In the genomic region with DNA sequence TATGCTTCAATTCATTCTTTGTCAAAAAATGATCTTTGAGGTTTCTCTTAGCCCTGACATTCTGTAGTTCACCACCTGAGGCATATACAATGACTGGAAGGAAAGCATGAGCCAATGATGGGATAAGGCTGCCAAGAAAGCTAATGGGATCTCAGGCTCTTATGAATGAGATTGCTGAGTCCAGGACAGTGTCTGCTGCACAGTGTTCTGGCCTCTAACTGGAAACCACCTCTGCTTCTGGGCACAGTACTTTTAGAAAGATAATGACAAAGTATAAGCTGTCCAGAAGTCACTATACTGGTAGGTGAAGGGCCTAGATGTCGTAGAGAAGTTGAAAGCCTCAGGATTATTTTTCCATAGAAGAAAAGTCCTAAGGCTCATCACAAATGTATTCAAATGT, we compare ENCODE assay signal across 26 cellular contexts.
"Had no signal": no experiment of that assay in that cellular context is flagged by ENCODE, and none has a peak within 500 bp of the region (broad histone marks: within the 10 kb centered on the region; RNA-seq: fewer than 3 reads in every experiment).

No MANE protein-coding gene starts in this region.

- FAIRE-seq: endometrium, kidney, pancreas had no signal

- ATAC-seq: effector memory CD8-positive, alpha-beta T cell; gastrocnemius medialis; left colon; mucosa of descending colon; natural killer cell treated with Interleukin-12 subunit alpha and Interleukin-12 subunit beta and Interleukin-15 and Interleukin-18, amount 100 ng/mL, for 72 hours; pancreas; stimulated activated effector memory CD8-positive, alpha-beta T cell treated with anti-CD3 and anti-CD28 coated beads, Interleukin-12 subunit alpha, Interleukin-12 subunit beta, amount 100 ng/mL, for 72 hours had no signal

- DNase-seq: cortex of kidney; effector memory CD8-positive, alpha-beta T cell; erythroblast; esophagus squamous epithelium; gastrocnemius medialis; head of caudate nucleus; kidney; left colon; mesenchymal stem cell; mucosa of descending colon; naive B cell; pancreas; sigmoid colon; stimulated activated CD4-positive, alpha-beta T cell treated with anti-CD3 and anti-CD28 coated beads, Interleukin-2, amount 100 ng/mL, for 24 hours; stimulated activated CD4-positive, alpha-beta T cell treated with anti-CD3 and anti-CD28 coated beads, Interleukin-4, amount 100 ng/mL, for 24 hours; stimulated activated naive CD4-positive, alpha-beta T cell treated with Interleukin-2 at 50 U/mL for 16 hours; stomach; thyroid gland; trophoblast cell had no signal

- H3K36me3 ChIP-seq: esophagus squamous epithelium, gastrocnemius medialis, neutrophil, pancreas, right atrium auricular region, sigmoid colon, stomach, thyroid gland, vagina had no signal

- H3K4me3 ChIP-seq: esophagus squamous epithelium, gastrocnemius medialis, lung, mucosa of descending colon, pancreas, right atrium auricular region, sigmoid colon, stomach, thyroid gland, vagina had no signal

- H3K27me3 ChIP-seq: esophagus squamous epithelium, gastrocnemius medialis, neutrophil, pancreas, right atrium auricular region, sigmoid colon, stomach, thyroid gland, vagina had no signal

- H3K9me3 ChIP-seq: esophagus squamous epithelium, gastrocnemius medialis, mucosa of descending colon, neutrophil, pancreas, right atrium auricular region, sigmoid colon, stomach, thyroid gland, vagina had no signal

- H3K27ac ChIP-seq: esophagus squamous epithelium, gastrocnemius medialis, neutrophil, pancreas, right atrium auricular region, sigmoid colon, stomach, thyroid gland, vagina had no signal

- H3K4me1 ChIP-seq: pancreas, stomach, vagina had no signal
